ENCODE assay signal across 12 cellular contexts in the genomic region with DNA sequence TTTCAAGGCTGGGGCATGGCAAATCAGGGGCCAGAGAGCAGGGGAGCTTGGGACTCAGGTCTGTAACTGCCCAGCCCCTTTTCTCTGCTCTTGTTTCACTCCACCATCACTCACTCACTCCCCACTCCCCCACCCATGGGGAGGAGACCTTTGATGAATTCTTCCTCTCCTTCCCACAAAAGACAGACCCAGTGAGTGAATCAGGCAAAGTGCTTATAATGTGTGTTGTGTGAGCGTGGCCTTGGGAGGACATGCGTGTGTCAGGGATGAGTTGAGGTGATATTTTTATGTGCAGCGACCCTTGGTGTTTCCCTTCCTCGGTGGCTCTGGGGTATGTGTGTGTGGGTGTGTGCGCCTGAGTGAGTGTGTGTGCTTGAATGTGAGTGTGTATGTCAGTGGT. TPM values are rescaled to one million over a fixed set of nuclear protein-coding genes. Genes with fewer than 3 reads are reported as not detected.
DNase-seq lines count a peak whose midpoint lies in the region; ATAC-seq and TF ChIP-seq lines count a peak whose summit lies in the region.
"Had no signal": no experiment of that assay in that cellular context is flagged by ENCODE, and none has a peak within 500 bp of the region (broad histone marks: within the 10 kb centered on the region; RNA-seq: fewer than 3 reads in every experiment).

No MANE protein-coding gene starts in this region.

- peaks cover 0 to 23% (median 7%) of the 10 kb centered on the region in 11 experiments; a peak in 13 of 22 replicates for H4K20me1 ChIP-seq in BLaER1 treated with 17β-estradiol and CSF1 and Interleukin-3, amounts not matched to agents 10 nM and 100 nM

- H3K4me1 ChIP-seq in BLaER1 treated with 17β-estradiol and CSF1 and Interleukin-3, amounts not matched to agents 10 nM and 100 nM = peaks cover 38 to 54% (median 43%) of the 10 kb centered on the region in 10 experiments
- H3K4me1 ChIP-seq in mesodermal cell (ENCODE audit: control insufficient read depth, insufficient read depth, low read length, poor library complexity, severe bottlenecking) = peaks cover 9% of the 10 kb centered on the region

- H3K27ac Mint-ChIP-seq in HFFc6 = peak overlapping the region; percentile 81
- H3K27ac Mint-ChIP-seq in activated naive CD4-positive, alpha-beta T cell treated with anti-CD3 and anti-CD28 coated beads, Interleukin-2, amount 50 U/mL, for 72 hours = peak overlapping the region; percentile 82 to 91

- peak overlapping the region in 8 of 11 experiments; percentile 44 to 85 (median 82); a peak in 13 of 22 replicates for H3K9ac ChIP-seq in BLaER1 treated with 17β-estradiol and CSF1 and Interleukin-3, amounts not matched to agents 10 nM and 100 nM

- H3K4me1 Mint-ChIP-seq in HFFc6 (ENCODE audit: low read depth) = peaks cover 35% of the 10 kb centered on the region

- H3K4me2 ChIP-seq in BLaER1 treated with 17β-estradiol and CSF1 and Interleukin-3, amounts not matched to agents 10 nM and 100 nM = peak overlapping the region; percentile 85 to 97 (median 93)

- H3K27me3 Mint-ChIP-seq in HFFc6 (ENCODE audit: insufficient read depth) = peaks cover 2% of the 10 kb centered on the region

- H3K36me3 ChIP-seq in BLaER1 treated with 17β-estradiol and CSF1 and Interleukin-3, amounts not matched to agents 10 nM and 100 nM = peaks cover 50 to 64% (median 58%) of the 10 kb centered on the region in 11 experiments
- peaks cover 43% of the 10 kb centered on the region for H3K36me3 ChIP-seq in mesodermal cell (ENCODE audit: control insufficient read depth, insufficient read depth, low read length)

- intact Hi-C loops in dorsolateral prefrontal cortex (cut with DNase I) = loop anchor here (5.0 to 10.0 kb wide), 3 partner anchors 46 to 324 kb away; a partner anchor contains a TSS

- DNase-seq in HFFc6 (no peak), AG08395 (ENCODE audit: low spot score) (no peak), dorsolateral prefrontal cortex (no peak), NCI-H187 treated with DMSO at 0.1 percent for 48 hours (lab: John Stamatoyannopoulos, UW) (no peak)
- DNase-seq in activated naive CD4-positive, alpha-beta T cell treated with anti-CD3 and anti-CD28 coated beads, Interleukin-2, amount 50 U/mL, for 72 hours (ENCODE audit: low spot score in 2 of 2) = no peak
- DNase-seq: amygdala, SHP77 had no signal

- H3K9me3 ChIP-seq in BLaER1 treated with 17β-estradiol and CSF1 and Interleukin-3, amounts not matched to agents 10 nM and 100 nM (replicated peaks in 1 of 11) = no peaks in the 10 kb centered on the region
- no peaks in the 10 kb centered on the region for H3K9me3 ChIP-seq in mesodermal cell (ENCODE audit: control insufficient read depth, low read length)
- H3K9me3 ChIP-seq: heart left ventricle, thoracic aorta had no signal

- H3K4me3 ChIP-seq in BLaER1 treated with 17β-estradiol and CSF1 and Interleukin-3, amounts not matched to agents 10 nM and 100 nM = no peak overlapping the region
- peak overlapping the region; percentile 65 for H3K4me3 ChIP-seq in mesodermal cell (ENCODE audit: extremely low read depth, insufficient read depth, low read length, poor library complexity, severe bottlenecking)
- H3K4me3 ChIP-seq in dorsolateral prefrontal cortex = peak overlapping the region in 6 of 59 donors; percentile 74 to 89 (median 84)

- WGBS in mesodermal cell (ENCODE audit: insufficient coverage in 2 of 2), 2 experiments = 87 to 88% methylated on average over 4 of the region's 5 CpGs

- peak overlapping the region in 10 of 11 experiments; percentile 2 to 78 (median 69); a peak in 15 of 22 replicates for H3K27ac ChIP-seq in BLaER1 treated with 17β-estradiol and CSF1 and Interleukin-3, amounts not matched to agents 10 nM and 100 nM
- H3K27ac ChIP-seq in mesodermal cell (ENCODE audit: low read depth, low read length, severe bottlenecking) = peak overlapping the region; percentile 16
- peak overlapping the region in 14 of 59 donors; percentile 53 to 91 (median 82) for H3K27ac ChIP-seq in dorsolateral prefrontal cortex

- no peaks in the 10 kb centered on the region for H3K27me3 ChIP-seq in BLaER1 treated with 17β-estradiol and CSF1 and Interleukin-3, amounts not matched to agents 10 nM and 100 nM
- H3K27me3 ChIP-seq in dorsolateral prefrontal cortex = no peaks in the 10 kb centered on the region
- H3K27me3 ChIP-seq: heart left ventricle had no signal

- H3K9me3 Mint-ChIP-seq in HFFc6 = no peaks in the 10 kb centered on the region
- H3K9me3 Mint-ChIP-seq in activated naive CD4-positive, alpha-beta T cell treated with anti-CD3 and anti-CD28 coated beads, Interleukin-2, amount 50 U/mL, for 72 hours = no peaks in the 10 kb centered on the region

- peaks cover 13% of the 10 kb centered on the region; the same call in 1 of the 2 replicates for H3K36me3 Mint-ChIP-seq in HFFc6 (ENCODE audit: low read depth)
- H3K36me3 Mint-ChIP-seq in activated naive CD4-positive, alpha-beta T cell treated with anti-CD3 and anti-CD28 coated beads, Interleukin-2, amount 50 U/mL, for 72 hours = peaks cover 6 to 19% of the 10 kb centered on the region in 2 donors

- TF ChIP-seq CTCF in HFFc6 (IDR thresholded peaks at IDR 0.05) (no peak), dorsolateral prefrontal cortex (IDR thresholded peaks at IDR 0.05 in 54 of 56, conservative IDR thresholded peaks at IDR 0.05 in 2 of 56; ENCODE audit: low read depth in 1 of 56, partially characterized antibody in 56 of 56) (no peak)

- no peak for ATAC-seq in activated naive CD4-positive, alpha-beta T cell treated with anti-CD3 and anti-CD28 coated beads, Interleukin-2, amount 50 U/mL, for 72 hours
- ATAC-seq in HG03039 (IDR thresholded peaks at IDR 0.05; ENCODE audit: unreplicated experiment) = no peak

- H3K4me3 Mint-ChIP-seq in HFFc6 = peak overlapping the region; percentile 91

RNA-seq across cellular contexts. Expression of a gene that starts 1.0 kb away (rescaled TPM):
- total RNA-seq in HFFc6 (2021; fragmentation: NEBNext Ultra II Directional; extraction: Animal tissue kit (Norgen Biotek cat#: 25700)) = 10 to 100 TPM; 15.4 to 19.9 (median 18.6) TPM
- 10 to 100 TPM; 45.7 to 88.0 TPM for total RNA-seq in activated naive CD4-positive, alpha-beta T cell treated with anti-CD3 and anti-CD28 coated beads, Interleukin-2, amount 50 U/mL, for 72 hours
- 25.5 TPM for polyA plus RNA-seq in mesodermal cell (2013, experiment 1 of 2)
- 23.9 TPM for polyA plus RNA-seq in mesodermal cell (2013, experiment 2 of 2)
- total RNA-seq in dorsolateral prefrontal cortex = 100 to 1,000 TPM in 19 of 120 experiments, 10 to 100 TPM in 101; 57.4 to 123 (median 84.1) TPM

RNA-seq across cellular contexts. Expression of a gene that starts 9.9 kb away (rescaled TPM):
- 10 to 100 TPM; 37.4 to 49.7 (median 39.3) TPM for total RNA-seq in HFFc6 (2021; fragmentation: NEBNext Ultra II Directional; extraction: Animal tissue kit (Norgen Biotek cat#: 25700))
- 10 to 100 TPM; 31.0 to 42.7 TPM for total RNA-seq in activated naive CD4-positive, alpha-beta T cell treated with anti-CD3 and anti-CD28 coated beads, Interleukin-2, amount 50 U/mL, for 72 hours
- 27.6 TPM for polyA plus RNA-seq in mesodermal cell (2013, experiment 1 of 2)
- polyA plus RNA-seq in mesodermal cell (2013, experiment 2 of 2) = 24.5 TPM
- 10 to 100 TPM; 18.4 to 31.7 (median 23.1) TPM for total RNA-seq in dorsolateral prefrontal cortex

RNA-seq across cellular contexts. Expression of a gene that starts 48.3 kb away (rescaled TPM):
- total RNA-seq in HFFc6 (2021; fragmentation: NEBNext Ultra II Directional; extraction: Animal tissue kit (Norgen Biotek cat#: 25700)) = 10 to 100 TPM; 38.3 to 56.3 (median 49.1) TPM
- total RNA-seq in activated naive CD4-positive, alpha-beta T cell treated with anti-CD3 and anti-CD28 coated beads, Interleukin-2, amount 50 U/mL, for 72 hours = 10 to 100 TPM; 39.3 to 73.5 TPM
- 46.1 TPM for polyA plus RNA-seq in mesodermal cell (2013, experiment 1 of 2)
- polyA plus RNA-seq in mesodermal cell (2013, experiment 2 of 2) = 38.3 TPM
- 10 to 100 TPM; 18.4 to 54.6 (median 31.2) TPM for total RNA-seq in dorsolateral prefrontal cortex
